In the genomic region with DNA sequence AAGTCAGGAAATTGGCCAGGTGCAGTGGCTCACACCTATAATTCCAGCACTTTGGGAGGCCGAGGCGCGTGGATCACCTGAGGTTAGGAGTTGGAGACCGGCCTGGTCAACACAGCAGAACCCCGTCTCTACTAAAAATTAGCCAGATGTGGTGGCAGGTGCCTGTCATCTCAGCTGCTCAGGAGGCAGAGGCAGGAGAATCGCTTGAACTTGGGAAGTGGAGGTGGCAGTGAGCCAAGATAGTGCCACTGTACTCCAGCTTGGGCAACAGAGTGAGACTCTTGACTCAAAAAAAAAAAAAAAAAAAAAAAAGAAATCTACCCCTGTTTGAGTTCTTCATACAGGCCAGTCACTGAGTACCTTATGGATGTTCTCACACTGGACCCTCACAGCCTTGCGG, we compare ENCODE assay signal across 19 cellular contexts. TPM values are rescaled to one million over a fixed set of nuclear protein-coding genes. Genes with fewer than 3 reads are reported as not detected.
DNase-seq lines count a peak whose midpoint lies in the region; ATAC-seq lines count a peak whose summit lies in the region.
"Had no signal": no experiment of that assay in that cellular context is flagged by ENCODE, and none has a peak within 500 bp of the region (broad histone marks: within the 10 kb centered on the region; RNA-seq: fewer than 3 reads in every experiment).

No MANE protein-coding gene starts in this region.

- ATAC-seq in activated CD8-positive, alpha-beta memory T cell treated with anti-CD3 and anti-CD28 coated beads, Interleukin-2, amount 10 ng/mL, durations not matched to agents 7 days and 5 days: no peak
- ATAC-seq: CD8-positive, alpha-beta T cell; GM23338; HCT116 had no signal

- no peaks in the 10 kb centered on the region for H3K4me1 Mint-ChIP-seq in activated CD8-positive, alpha-beta memory T cell treated with anti-CD3 and anti-CD28 coated beads, Interleukin-2, amount 10 ng/mL, durations not matched to agents 7 days and 5 days
- H3K4me1 Mint-ChIP-seq: CD4-positive, CD25-positive, alpha-beta regulatory T cell; GM23338 had no signal

- DNase-seq in NCI-H1417 (lab: John Stamatoyannopoulos, UW): peak in 2 of 3 experiments; percentile 15 to 55
- no peak for DNase-seq in NCI-H1417 treated with DMSO at 0.1 percent for 48 hours (lab: John Stamatoyannopoulos, UW)
- DNase-seq in activated CD8-positive, alpha-beta memory T cell treated with anti-CD3 and anti-CD28 coated beads, Interleukin-2, amount 10 ng/mL, durations not matched to agents 7 days and 5 days: peak; percentile 15
- DNase-seq in activated CD8-positive, alpha-beta memory T cell treated with anti-CD3 and anti-CD28 coated beads, Interleukin-2, amount 50 U/mL, for 48 hours: no peak
- DNase-seq in kidney tubule cell (ENCODE audit: low spot score): peak; percentile 9
- DNase-seq in retina: no peak
- no peak for DNase-seq in HUDEP-2 (lab: John Stamatoyannopoulos, UW; ENCODE audit: unreplicated experiment in 76 of 76)
- DNase-seq: Caco-2; CD4-positive, CD25-positive, alpha-beta regulatory T cell; CD8-positive, alpha-beta T cell; DMS153; GF-D8; H9 had no signal

- no peak overlapping the region for H3K27ac Mint-ChIP-seq in activated CD8-positive, alpha-beta memory T cell treated with anti-CD3 and anti-CD28 coated beads, Interleukin-2, amount 10 ng/mL, durations not matched to agents 7 days and 5 days
- H3K27ac Mint-ChIP-seq: B cell; CD4-positive, CD25-positive, alpha-beta regulatory T cell; CD8-positive, alpha-beta T cell; GM23338; H9 had no signal

- no peaks in the 10 kb centered on the region for H3K9me3 Mint-ChIP-seq in activated CD8-positive, alpha-beta memory T cell treated with anti-CD3 and anti-CD28 coated beads, Interleukin-2, amount 10 ng/mL, durations not matched to agents 7 days and 5 days (ENCODE audit: low read depth)
- H3K9me3 Mint-ChIP-seq: CD4-positive, CD25-positive, alpha-beta regulatory T cell; CD8-positive, alpha-beta T cell; GM23338; H9 had no signal

- no peaks in the 10 kb centered on the region for H3K36me3 Mint-ChIP-seq in activated CD8-positive, alpha-beta memory T cell treated with anti-CD3 and anti-CD28 coated beads, Interleukin-2, amount 10 ng/mL, durations not matched to agents 7 days and 5 days
- H3K36me3 Mint-ChIP-seq: CD4-positive, CD25-positive, alpha-beta regulatory T cell; CD8-positive, alpha-beta T cell had no signal

- H3K4me3 Mint-ChIP-seq in activated CD8-positive, alpha-beta memory T cell treated with anti-CD3 and anti-CD28 coated beads, Interleukin-2, amount 10 ng/mL, durations not matched to agents 7 days and 5 days: no peak overlapping the region
- H3K4me3 Mint-ChIP-seq: B cell; CD4-positive, CD25-positive, alpha-beta regulatory T cell; CD8-positive, alpha-beta T cell; GM23338; H9 had no signal

- CTCF ChIA-PET in activated CD8-positive, alpha-beta memory T cell treated with anti-CD3 and anti-CD28 coated beads, Interleukin-2, amount 10 ng/mL, durations not matched to agents 7 days and 5 days (lab: Charles Lee): no interaction called here

- peaks cover 30% of the 10 kb centered on the region for H3K27me3 Mint-ChIP-seq in activated CD8-positive, alpha-beta memory T cell treated with anti-CD3 and anti-CD28 coated beads, Interleukin-2, amount 10 ng/mL, durations not matched to agents 7 days and 5 days

RNA-seq across cellular contexts. Expression of gene SLC15A1, which starts 42.0 kb away (rescaled TPM):
- not detected for total RNA-seq in activated CD8-positive, alpha-beta memory T cell treated with anti-CD3 and anti-CD28 coated beads, Interleukin-2, amount 10 ng/mL, durations not matched to agents 7 days and 5 days
- total RNA-seq: B cell; CD4-positive, CD25-positive, alpha-beta regulatory T cell; CD8-positive, alpha-beta T cell; Daoy; G401; H4 had no signal

Comparison
In these comparisons a context has a peak if more than half of its experiments do, and no peak if none do; other contexts are left out.
1. DNase-seq: peak in NCI-H1417 (2 of 3), activated CD8-positive, alpha-beta memory T cell treated with anti-CD3 and anti-CD28 coated beads, Interleukin-2, amount 10 ng/mL, durations not matched to agents 7 days and 5 days (single experiment) and kidney tubule cell (single experiment); none in NCI-H1417 treated with DMSO at 0.1 percent for 48 hours (single experiment), activated CD8-positive, alpha-beta memory T cell treated with anti-CD3 and anti-CD28 coated beads, Interleukin-2, amount 50 U/mL, for 48 hours (single experiment), retina (single experiment) and HUDEP-2 (0 of 76).